Comparison of ENCODE assay signal across 20 cellular contexts in genomic region chr6:119126140-119126539, GRCh38. TPM values are rescaled to one million over a fixed set of nuclear protein-coding genes. Genes with fewer than 3 reads are reported as not detected.
DNase-seq lines count a peak whose midpoint lies in the region; ATAC-seq, FAIRE-seq and TF ChIP-seq lines count a peak whose summit lies in the region.
"Had no signal": no experiment of that assay in that cellular context is flagged by ENCODE, and none has a peak within 500 bp of the region (broad histone marks: within the 10 kb centered on the region; RNA-seq: fewer than 3 reads in every experiment).

No MANE protein-coding gene starts in this region.

- peak overlapping the region; percentile 26 for H4K91ac ChIP-seq in trophoblast cell (ENCODE audit: low read depth, low read length)

- in situ Hi-C loops in K562 (cut with MboI): loop anchor here (5.0 kb wide), 1 partner anchor 221 kb away; the partner anchor contains the start of gene MAN1A1

- ATAC-seq in K562: no peak
- ATAC-seq: CD8-positive, alpha-beta T cell had no signal

- no peaks in the 10 kb centered on the region for H3K9me1 ChIP-seq in K562 (ENCODE audit: control insufficient read depth, insufficient read depth, low read length)

- peaks cover 8% of the 10 kb centered on the region for H3K79me1 ChIP-seq in trophoblast cell (ENCODE audit: low read length)

- no peaks in the 10 kb centered on the region for H4K20me1 ChIP-seq in K562 (replicated peaks; ENCODE audit: control insufficient read depth, insufficient read depth, low read length)
- H4K20me1 ChIP-seq: BLaER1 had no signal

- POLR2A ChIA-PET in HEK293 (lab: Yijun Ruan, JAX): no interaction called here
- POLR2A ChIA-PET in K562 (lab: Yijun Ruan, JAX): interaction anchor here (0.6 kb wide), 1 partner anchor 878 kb away, joined by 4 read pairs; no protein-coding TSS in a partner anchor

- H3K27ac Mint-ChIP-seq in endodermal cell: no peak overlapping the region
- H3K27ac Mint-ChIP-seq: B cell; CD4-positive, CD25-positive, alpha-beta regulatory T cell; CD8-positive, alpha-beta T cell; HFFc6 had no signal

- no peak for TF ChIP-seq CTCF in HEK293 (tag by site-specific recombination; IDR thresholded peaks at IDR 0.05)
- TF ChIP-seq CTCF in K562 (IDR thresholded peaks at IDR 0.05 in 2 of 3, conservative IDR thresholded peaks at IDR 0.05 in 1 of 3; ENCODE audit: insufficient read depth in 2 of 3, low read depth in 1 of 3, low read length in 3 of 3): no peak
- TF ChIP-seq CTCF in endodermal cell (conservative IDR thresholded peaks at IDR 0.05): no peak

- no peaks in the 10 kb centered on the region for H3K27me3 ChIP-seq in K562 (ENCODE audit: control insufficient read depth in 2 of 2, insufficient read depth in 2 of 2, low read length in 2 of 2)
- no peaks in the 10 kb centered on the region for H3K27me3 ChIP-seq in trophoblast cell (ENCODE audit: insufficient read depth, low read length)
- no peaks in the 10 kb centered on the region for H3K27me3 ChIP-seq in endodermal cell (ENCODE audit: control insufficient read depth, insufficient read depth, low read length, poor library complexity, severe bottlenecking)
- H3K27me3 ChIP-seq: BLaER1 had no signal

- H4K12ac ChIP-seq in trophoblast cell (ENCODE audit: low read depth, low read length): no peak overlapping the region

- peaks cover 12% of the 10 kb centered on the region for H3K4me1 Mint-ChIP-seq in endodermal cell
- H3K4me1 Mint-ChIP-seq: B cell had no signal

- intact Hi-C loops in K562 (cut with micrococcal nuclease): no loop called here

- no peak overlapping the region for H3K4ac ChIP-seq in trophoblast cell (ENCODE audit: low read depth, low read length)

- H2AFZ ChIP-seq in K562 (ENCODE audit: low read depth, low read length): no peak overlapping the region; the same call in 1 of the 2 replicates
- H2AFZ ChIP-seq in trophoblast cell (ENCODE audit: insufficient read depth, low read length, poor library complexity): no peak overlapping the region

- H3K9me3 ChIP-seq in HEK293 (ENCODE audit: control insufficient read depth, insufficient read depth, low read depth, low read length) (no peaks in the 10 kb centered on the region), K562 (replicated peaks; ENCODE audit: control insufficient read depth, insufficient read depth, low read depth, low read length) (no peaks in the 10 kb centered on the region), trophoblast cell (ENCODE audit: insufficient read depth, low read depth, low read length) (peaks cover 5% of the 10 kb centered on the region), endodermal cell (ENCODE audit: control insufficient read depth, low read length) (peaks cover 4% of the 10 kb centered on the region)
- H3K9me3 ChIP-seq: BLaER1, Caco-2 had no signal

- peak overlapping the region; percentile 48 for H2BK12ac ChIP-seq in trophoblast cell (ENCODE audit: low read length)

- H3K14ac ChIP-seq in trophoblast cell (ENCODE audit: low read length): no peak overlapping the region

- H3K4me2 ChIP-seq in K562 (ENCODE audit: insufficient read depth, low read length) (no peak overlapping the region), trophoblast cell (ENCODE audit: low read length) (no peak overlapping the region)
- H3K4me2 ChIP-seq: BLaER1 had no signal

- no peaks in the 10 kb centered on the region for H3K36me3 ChIP-seq in HEK293 (ENCODE audit: control insufficient read depth in 2 of 2, insufficient read depth in 1 of 2, low read length in 2 of 2)
- no peaks in the 10 kb centered on the region for H3K36me3 ChIP-seq in K562 (ENCODE audit: control insufficient read depth, insufficient read depth, low read length)
- no peaks in the 10 kb centered on the region for H3K36me3 ChIP-seq in trophoblast cell (ENCODE audit: control insufficient read depth in 1 of 2, insufficient read depth in 2 of 2, low read length in 2 of 2)
- no peaks in the 10 kb centered on the region for H3K36me3 ChIP-seq in endodermal cell (ENCODE audit: control insufficient read depth, insufficient read depth, low read length)
- H3K36me3 ChIP-seq: BLaER1 had no signal

- H3K9ac ChIP-seq in K562 (ENCODE audit: insufficient read depth in 1 of 2, low read depth in 2 of 2, low read length in 2 of 2): no peak overlapping the region
- H3K9ac ChIP-seq in trophoblast cell (ENCODE audit: low read length): no peak overlapping the region
- H3K9ac ChIP-seq in endodermal cell (ENCODE audit: extremely low read depth, low read length, poor library complexity, severe bottlenecking): no peak overlapping the region
- H3K9ac ChIP-seq: BLaER1 had no signal

- no peak for TF ChIP-seq EP300 in K562 (IDR thresholded peaks at IDR 0.05; ENCODE audit: low read length)

- H3K4me3 Mint-ChIP-seq in endodermal cell: no peak overlapping the region
- H3K4me3 Mint-ChIP-seq: B cell; CD4-positive, CD25-positive, alpha-beta regulatory T cell; CD8-positive, alpha-beta T cell; HFFc6 had no signal

- TF ChIP-seq POLR2A in K562 (conservative IDR thresholded peaks at IDR 0.05): no peak

- no peak overlapping the region for H4K8ac ChIP-seq in trophoblast cell (ENCODE audit: low read depth, low read length)

- CTCF ChIA-PET in HEK293 (lab: Yijun Ruan, JAX): interaction anchor here (0.7 kb wide), 1 partner anchor 11 kb away, joined by 3 read pairs; no protein-coding TSS in a partner anchor
- CTCF ChIA-PET in K562 (lab: Yijun Ruan, JAX; ENCODE audit: low intra/inter-chr PET ratio): no interaction called here

- H3K4me1 ChIP-seq in HEK293 (ENCODE audit: control insufficient read depth, insufficient read depth, low read length) (peaks cover 4% of the 10 kb centered on the region), K562 (replicated peaks in 1 of 2; ENCODE audit: control insufficient read depth in 2 of 2, insufficient read depth in 2 of 2, low read length in 2 of 2) (peaks cover 0 to 12% of the 10 kb centered on the region in 2 experiments; a peak in 2 of 5 replicates), trophoblast cell (ENCODE audit: control insufficient read depth in 1 of 2, insufficient read depth in 2 of 2, low read length in 2 of 2) (peaks cover 7 to 13% of the 10 kb centered on the region in 2 experiments), endodermal cell (ENCODE audit: control insufficient read depth, insufficient read depth, low read length) (peaks cover 4% of the 10 kb centered on the region)
- H3K4me1 ChIP-seq: BLaER1 had no signal

- no peak overlapping the region for H3K23ac ChIP-seq in trophoblast cell (ENCODE audit: low read length)

- no peak overlapping the region for H2BK5ac ChIP-seq in trophoblast cell (ENCODE audit: low read depth, low read length, poor library complexity)

- H3K27ac ChIP-seq in HEK293 (ENCODE audit: extremely low read depth, low read depth, low read length) (no peak overlapping the region), K562 (ENCODE audit: extremely low read depth, low read depth, low read length) (no peak overlapping the region), trophoblast cell (ENCODE audit: low read depth, low read length) (no peak overlapping the region), endodermal cell (ENCODE audit: low read depth, low read length) (no peak overlapping the region)
- H3K27ac ChIP-seq: BLaER1, C4-2B had no signal

- H3K18ac ChIP-seq in trophoblast cell (ENCODE audit: low read length): no peak overlapping the region

- H3K79me2 ChIP-seq in K562 (ENCODE audit: control insufficient read depth, insufficient read depth, low read length): no peaks in the 10 kb centered on the region
- H3K79me2 ChIP-seq in trophoblast cell (ENCODE audit: control insufficient read depth, insufficient read depth, low read length, poor library complexity): no peaks in the 10 kb centered on the region

- peaks cover 15% of the 10 kb centered on the region for H3K9me3 Mint-ChIP-seq in endodermal cell
- H3K9me3 Mint-ChIP-seq: CD4-positive, CD25-positive, alpha-beta regulatory T cell; CD8-positive, alpha-beta T cell; HFFc6 had no signal

- H3K4me3 ChIP-seq in HEK293 (ENCODE audit: low read depth, low read length) (no peak overlapping the region), K562 (no peak overlapping the region), trophoblast cell (ENCODE audit: low read depth, low read length) (no peak overlapping the region), endodermal cell (ENCODE audit: low read length) (no peak overlapping the region)
- H3K4me3 ChIP-seq: BLaER1 had no signal

- no peak for TF ChIP-seq RAD21 in K562 (CRISPR knock-in tag; conservative IDR thresholded peaks at IDR 0.05 in 1 of 2, IDR thresholded peaks at IDR 0.05 in 1 of 2)

- FAIRE-seq in K562 (lab: Jason Lieb, UNC): no peak
- FAIRE-seq: G401.6, GM12892 had no signal

- H2BK120ac ChIP-seq in trophoblast cell (ENCODE audit: insufficient read depth, low read length, poor library complexity): peak overlapping the region; percentile 8

- no peaks in the 10 kb centered on the region for H3K27me3 Mint-ChIP-seq in endodermal cell (ENCODE audit: insufficient read depth)
- H3K27me3 Mint-ChIP-seq: B cell had no signal

- BruUV-seq in K562 (replicated peaks; lab: Mats Ljungman, UMichigan): no TSS peak

- DNase-seq in K562 (ENCODE audit: extremely low read depth in 1 of 4, low spot score in 3 of 4) (no peak), trophoblast cell (no peak), OCI-M2 (lab: John Stamatoyannopoulos, UW; ENCODE audit: unreplicated experiment) (no peak), endodermal cell (no peak)
- no peak for DNase-seq in stimulated activated CD4-positive, alpha-beta T cell treated with anti-CD3 and anti-CD28 coated beads, Interleukin-4, amount 100 ng/mL, for 4 hours
- DNase-seq: Caco-2; CD4-positive, CD25-positive, alpha-beta regulatory T cell; CD8-positive, alpha-beta T cell; DMS153; DND-41; GOT3; H7; HCEC 1CT; HFFc6 had no signal

- no peaks in the 10 kb centered on the region for H3K36me3 Mint-ChIP-seq in endodermal cell (ENCODE audit: low read depth)
- H3K36me3 Mint-ChIP-seq: CD4-positive, CD25-positive, alpha-beta regulatory T cell; CD8-positive, alpha-beta T cell had no signal

- 64% methylated on average over 4 of the region's 4 CpGs for WGBS in K562 (ENCODE audit: insufficient coverage, low coverage, missing lambda C conversion rate)
- WGBS in trophoblast cell (ENCODE audit: extremely low coverage, insufficient coverage, insufficient read length): no CpG with 5 or more reads among the region's 4 CpGs
- WGBS in endodermal cell (ENCODE audit: insufficient coverage in 1 of 2, insufficient read length in 1 of 2), 2 experiments: 93 to 100% methylated on average over 1 to 4 of the region's 4 CpGs

- peak overlapping the region; percentile 13 for H2AK5ac ChIP-seq in trophoblast cell (ENCODE audit: low read length)

RNA-seq across cellular contexts. Expression of gene FAM184A, which starts 47.7 kb away (rescaled TPM):
- 4.1 and 23.9 TPM in 2 replicates for total RNA-seq in K562 (2011; cell fraction: chromatin; rRNA removed; ENCODE audit: low replicate concordance)
- 2.7 and 4.9 TPM in 2 replicates for total RNA-seq in K562 (2011; cell fraction: nucleolus; rRNA removed)
- 8.4 and 13.0 TPM in 2 replicates for total RNA-seq in K562 (2011; cell fraction: nucleoplasm; rRNA removed)
- total RNA-seq in K562 (2014; rRNA removed) (7.8 and 8.4 TPM in 2 replicates), K562 (2014; rRNA removed; fragmentation: Illumina TruSeq; extraction: Trizol) (16.8 and 18.7 TPM in 2 replicates), K562 (2015; rRNA removed; fragmentation: Illumina TruSeq; extraction: Trizol) (15.1 and 15.7 TPM in 2 replicates), K562 (2021) (9.5 and 13.6 TPM in 2 replicates), endodermal cell (100 to 1,000 TPM; 205 to 216 TPM)
- polyA plus RNA-seq in K562 (2011; rRNA removed) (10.7 and 13.1 TPM in 2 replicates), K562 (2014; fragmentation: Illumina TruSeq; extraction: Trizol) (11.2 and 15.1 TPM in 2 replicates), K562 (2014; fragmentation: Nextera tagmentation; extraction: Ambion mirVana) (1 to 10 TPM; 6.4 to 9.3 TPM), K562 (2014; rRNA removed) (9.9 and 10.1 TPM in 2 replicates)
- polyA plus RNA-seq in K562 (2011; cell fraction: cytosol; rRNA removed): 1.9 and 4.1 TPM in 2 replicates
- 13.8 and 14.7 TPM in 2 replicates for polyA plus RNA-seq in K562 (2011; cell fraction: nucleus; rRNA removed)
- polyA plus RNA-seq in K562 (2012): 6.3 and 8.8 TPM in 2 replicates
- 10.7 and 12.1 TPM in 2 replicates for polyA minus RNA-seq in K562 (2011; rRNA and poly(A)+ RNA removed)
- 3.3 and 6.6 TPM in 2 replicates for polyA minus RNA-seq in K562 (2011; cell fraction: cytosol; rRNA and poly(A)+ RNA removed)
- 13.3 and 16.1 TPM in 2 replicates for polyA minus RNA-seq in K562 (2011; cell fraction: nucleus; rRNA and poly(A)+ RNA removed)
- polyA plus RNA-seq in trophoblast cell (2013): 5.4 and 6.4 TPM in 2 replicates
- 64.9 TPM for polyA plus RNA-seq in endodermal cell (2013, experiment 1 of 2)
- 72.0 TPM for polyA plus RNA-seq in endodermal cell (2013, experiment 2 of 2)
- total RNA-seq: HFFc6 had no signal

Comparison
In these comparisons a context has a peak if more than half of its experiments do, and no peak if none do; other contexts are left out.
1. RNA of gene FAM184A, which starts 47.7 kb away (total RNA-seq): 205 to 216 TPM in endodermal cell; 2.7 to 23.9 TPM in K562; every median in the first group is over 4 times any median in the second.